Comparison of ENCODE assay signal across 1 cellular context in genomic region chr18:50281295-50281971, GRCh38.
TF ChIP-seq lines count a peak whose summit lies in the region.

MBD1 (minus strand) TSS chr18:50281523; CDS start chr18:50279992, 1,531 bp downstream.

TF ChIP-seq in HEK293, 187 proteins besides CTCF, POLR2A, EP300 and RAD21 (continued from another document and continues in another):
- peak; percentile 95 for TF ChIP-seq GLIS2 (tag by site-specific recombination; IDR thresholded peaks at IDR 0.05)
- no peak for TF ChIP-seq ATF2 (tag by site-specific recombination; IDR thresholded peaks at IDR 0.05; ENCODE audit: low read depth)
- no peak for TF ChIP-seq SETDB1 (IDR thresholded peaks at IDR 0.05; ENCODE audit: insufficient read length, low read length)
- TF ChIP-seq ZNF530 (tag by site-specific recombination; IDR thresholded peaks at IDR 0.05; ENCODE audit: low read depth): no peak
- peak; percentile 73; the same call in 1 of the 2 replicates for TF ChIP-seq OVOL3 (tag by site-specific recombination; IDR thresholded peaks at IDR 0.05)
- peak; percentile 61 for TF ChIP-seq ZNF24 (tag by site-specific recombination; IDR thresholded peaks at IDR 0.05)
- TF ChIP-seq SP3 (tag by site-specific recombination; IDR thresholded peaks at IDR 0.05): peak; percentile 100
- TF ChIP-seq REPIN1 (tag by site-specific recombination; IDR thresholded peaks at IDR 0.05; ENCODE audit: low read depth): peak; percentile 89; the same call in 1 of the 2 replicates
- TF ChIP-seq KLF1 (tag by site-specific recombination; IDR thresholded peaks at IDR 0.05): peak; percentile 69
- TF ChIP-seq GLI4 (tag by site-specific recombination; IDR thresholded peaks at IDR 0.05): no peak
- TF ChIP-seq GLI2 (tag by site-specific recombination; IDR thresholded peaks at IDR 0.05; ENCODE audit: borderline replicate concordance, low read depth): no peak
- TF ChIP-seq ZSCAN23 (tag by site-specific recombination; IDR thresholded peaks at IDR 0.05): no peak
- TF ChIP-seq IKZF3 (tag by site-specific recombination; IDR thresholded peaks at IDR 0.05): no peak
- TF ChIP-seq ZNF148 (tag by site-specific recombination; IDR thresholded peaks at IDR 0.05; ENCODE audit: borderline replicate concordance): no peak
- TF ChIP-seq ZSCAN30 (tag by site-specific recombination; IDR thresholded peaks at IDR 0.05): peak; percentile 90
- 0 out of 2 replicates have a peak, but pooled peaks have one; percentile 71 for TF ChIP-seq ZSCAN16 (tag by site-specific recombination; IDR thresholded peaks at IDR 0.05)
- TF ChIP-seq KLF16 (tag by site-specific recombination; IDR thresholded peaks at IDR 0.05): peak; percentile 94
- TF ChIP-seq ZFP69B (tag by site-specific recombination; IDR thresholded peaks at IDR 0.05): peak; percentile 63; the same call in 1 of the 2 replicates
- no peak for TF ChIP-seq HOXC10 (CRISPR knock-in tag; IDR thresholded peaks at IDR 0.05)
- no peak for TF ChIP-seq ZFP3 (tag by site-specific recombination; IDR thresholded peaks at IDR 0.05; ENCODE audit: low read depth)
- peak; percentile 17; the same call in 1 of the 2 replicates for TF ChIP-seq ZBTB21 (tag by site-specific recombination; IDR thresholded peaks at IDR 0.05)
- TF ChIP-seq ZNF707 (tag by site-specific recombination; IDR thresholded peaks at IDR 0.05): no peak
- peak; percentile 48; the same call in 1 of the 2 replicates for TF ChIP-seq ZBTB20 (tag by site-specific recombination; IDR thresholded peaks at IDR 0.05)
- no peak for TF ChIP-seq ZNF112 (tag by site-specific recombination; IDR thresholded peaks at IDR 0.05)
- no peak for TF ChIP-seq ZNF132 (tag by site-specific recombination; IDR thresholded peaks at IDR 0.05; ENCODE audit: borderline replicate concordance)
- TF ChIP-seq ZNF10 (tag by site-specific recombination; IDR thresholded peaks at IDR 0.05): no peak
- TF ChIP-seq ZNF623 (tag by site-specific recombination; IDR thresholded peaks at IDR 0.05): no peak; the same call in 1 of the 2 replicates
- no peak for TF ChIP-seq ZNF175 (tag by site-specific recombination; IDR thresholded peaks at IDR 0.05)
- TF ChIP-seq ZNF140 (tag by site-specific recombination; IDR thresholded peaks at IDR 0.05): no peak
- no peak for TF ChIP-seq ZBTB49 (tag by site-specific recombination; IDR thresholded peaks at IDR 0.05; ENCODE audit: low read depth)
- no peak for TF ChIP-seq ZNF626 (tag by site-specific recombination; IDR thresholded peaks at IDR 0.05)
- TF ChIP-seq ZNF510 (tag by site-specific recombination; IDR thresholded peaks at IDR 0.05; ENCODE audit: insufficient replicate concordance): no peak
- TF ChIP-seq ZNF639 (tag by site-specific recombination; IDR thresholded peaks at IDR 0.05): 0 out of 2 replicates have a peak, but pooled peaks have one; percentile 47
- no peak for TF ChIP-seq ZSCAN4 (tag by site-specific recombination; IDR thresholded peaks at IDR 0.05)
- TF ChIP-seq BCL11A (tag by site-specific recombination; IDR thresholded peaks at IDR 0.05; ENCODE audit: low read depth): 0 out of 2 replicates have a peak, but pooled peaks have one; percentile 0
- TF ChIP-seq ZNF174 (tag by site-specific recombination; IDR thresholded peaks at IDR 0.05): no peak
- no peak for TF ChIP-seq ZNF214 (tag by site-specific recombination; IDR thresholded peaks at IDR 0.05; ENCODE audit: borderline replicate concordance)
- no peak for TF ChIP-seq BCL11B (tag by site-specific recombination; IDR thresholded peaks at IDR 0.05; ENCODE audit: low read depth)
- peak; percentile 85 for TF ChIP-seq ZNF692 (tag by site-specific recombination; IDR thresholded peaks at IDR 0.05)
- no peak for TF ChIP-seq ZNF202 (tag by site-specific recombination; IDR thresholded peaks at IDR 0.05; ENCODE audit: borderline replicate concordance)
- no peak for TF ChIP-seq ZNF621 (tag by site-specific recombination; IDR thresholded peaks at IDR 0.05)
- peak; percentile 95 for TF ChIP-seq ZNF335 (tag by site-specific recombination; conservative IDR thresholded peaks at IDR 0.05)
- no peak for TF ChIP-seq ZNF473 (tag by site-specific recombination; IDR thresholded peaks at IDR 0.05)
- no peak for TF ChIP-seq RBAK (tag by site-specific recombination; IDR thresholded peaks at IDR 0.05)
- TF ChIP-seq ZNF280D (tag by site-specific recombination; IDR thresholded peaks at IDR 0.05): peak; percentile 90
- no peak for TF ChIP-seq ZNF521 (tag by site-specific recombination; IDR thresholded peaks at IDR 0.05)
- no peak for TF ChIP-seq ZNF488 (tag by site-specific recombination; IDR thresholded peaks at IDR 0.05)
- TF ChIP-seq KLF10 (tag by site-specific recombination; IDR thresholded peaks at IDR 0.05): no peak
- TF ChIP-seq ZNF223 (tag by site-specific recombination; IDR thresholded peaks at IDR 0.05): no peak
- peak; percentile 66; the same call in 1 of the 2 replicates for TF ChIP-seq ZNF366 (tag by site-specific recombination; conservative IDR thresholded peaks at IDR 0.05)
- no peak for TF ChIP-seq ZNF350 (tag by site-specific recombination; IDR thresholded peaks at IDR 0.05)
- peak; percentile 27; the same call in 1 of the 2 replicates for TF ChIP-seq ZNF239 (tag by site-specific recombination; IDR thresholded peaks at IDR 0.05)
- TF ChIP-seq ZNF677 (tag by site-specific recombination; IDR thresholded peaks at IDR 0.05): no peak
- TF ChIP-seq ZNF558 (tag by site-specific recombination; IDR thresholded peaks at IDR 0.05): no peak
- TF ChIP-seq ZNF2 (tag by site-specific recombination; IDR thresholded peaks at IDR 0.05): peak; percentile 68; the same call in 1 of the 2 replicates
- 0 out of 2 replicates have a peak, but pooled peaks have one; percentile 84 for TF ChIP-seq ZSCAN5A (tag by site-specific recombination; IDR thresholded peaks at IDR 0.05)
- TF ChIP-seq ZNF274 (IDR thresholded peaks at IDR 0.05; ENCODE audit: low read length): no peak
- no peak for TF ChIP-seq ZNF274 (tag by site-specific recombination; IDR thresholded peaks at IDR 0.05; ENCODE audit: borderline replicate concordance)
